ENCODE assay signal across 8 cellular contexts in the genomic region with DNA sequence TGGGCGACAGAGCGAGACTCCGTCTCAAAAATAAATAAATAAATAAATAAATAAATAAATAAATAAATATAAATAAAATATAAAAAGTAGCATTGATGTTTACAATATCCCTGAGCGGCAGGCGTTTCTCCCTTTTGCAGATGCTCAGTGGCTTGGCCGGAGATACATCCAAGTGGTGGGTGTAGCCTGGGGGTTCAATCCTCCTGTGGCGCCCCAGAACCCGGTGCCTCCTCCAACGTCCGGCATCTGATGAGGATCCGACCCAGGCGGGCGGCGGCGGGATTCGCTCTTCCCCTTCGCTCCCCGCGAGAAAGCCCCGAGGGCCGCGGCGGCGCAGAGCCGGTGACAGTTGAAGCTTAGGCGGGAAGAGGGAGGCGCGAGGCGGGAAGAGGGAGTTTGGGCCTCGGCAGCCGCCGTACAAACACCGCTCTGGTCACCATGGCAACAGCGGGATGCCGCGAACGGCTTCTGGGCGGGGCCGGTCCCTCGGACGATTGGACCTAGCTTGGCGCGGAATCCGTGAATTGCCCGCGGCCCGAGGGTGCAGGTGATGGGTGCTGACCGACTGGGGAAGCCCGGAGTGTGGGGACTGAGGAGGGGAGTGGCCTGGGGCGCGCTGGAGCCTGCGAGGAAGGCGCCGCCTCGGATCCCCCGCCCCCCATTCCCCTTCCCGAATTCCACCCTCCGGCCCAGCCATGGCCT. TPM values are rescaled to one million over a fixed set of nuclear protein-coding genes. Genes with fewer than 3 reads are reported as not detected.
DNase-seq lines count a peak whose midpoint lies in the region; ATAC-seq and TF ChIP-seq lines count a peak whose summit lies in the region.

No MANE protein-coding gene starts in this region.

- intact Hi-C loops in activated CD4-positive, alpha-beta T cell treated with anti-CD3 and anti-CD28 coated beads, Interleukin-2, amount 10 ng/mL, durations not matched to agents 24 days and 14 days (cut with micrococcal nuclease): loop anchor here (1.0 to 10.0 kb wide), 3 partner anchors 11 to 238 kb away; partner anchors contain the start of genes INO80E, PAGR1 and PRRT2
- intact Hi-C loops in left lung (cut with DNase I): no loop called here

- no peaks in the 10 kb centered on the region for H3K9me3 ChIP-seq in left lung

- ATAC-seq in GM18511 (IDR thresholded peaks at IDR 0.05; ENCODE audit: unreplicated experiment) (peak; percentile 65), HG03457 (IDR thresholded peaks at IDR 0.05; ENCODE audit: unreplicated experiment) (peak; percentile 43), left lung (peak; percentile 94), HG03159 (IDR thresholded peaks at IDR 0.05; ENCODE audit: unreplicated experiment) (no peak)

- H3K36me3 ChIP-seq in left lung: no peaks in the 10 kb centered on the region

- H3K4me3 ChIP-seq in left lung: peak overlapping the region; percentile 85 to 86

- no peak for TF ChIP-seq CTCF in left lung (IDR thresholded peaks at IDR 0.05)

- H3K27me3 ChIP-seq in left lung: no peaks in the 10 kb centered on the region

- H3K27ac Mint-ChIP-seq in activated CD4-positive, alpha-beta T cell treated with anti-CD3 and anti-CD28 coated beads, Interleukin-2, amount 10 ng/mL, durations not matched to agents 24 days and 14 days: peak overlapping the region; percentile 81

- peaks cover 11 to 30% of the 10 kb centered on the region in 2 donors for H3K4me1 ChIP-seq in left lung

- peak overlapping the region; percentile 87 for H3K4me3 Mint-ChIP-seq in activated CD4-positive, alpha-beta T cell treated with anti-CD3 and anti-CD28 coated beads, Interleukin-2, amount 10 ng/mL, durations not matched to agents 24 days and 14 days

- peak overlapping the region in 1 of 2 donors; percentile 71 for H3K27ac ChIP-seq in left lung

- no peaks in the 10 kb centered on the region for H3K36me3 Mint-ChIP-seq in activated CD4-positive, alpha-beta T cell treated with anti-CD3 and anti-CD28 coated beads, Interleukin-2, amount 10 ng/mL, durations not matched to agents 24 days and 14 days (ENCODE audit: low read depth)

- peaks cover 31% of the 10 kb centered on the region for H3K4me1 Mint-ChIP-seq in activated CD4-positive, alpha-beta T cell treated with anti-CD3 and anti-CD28 coated beads, Interleukin-2, amount 10 ng/mL, durations not matched to agents 24 days and 14 days

- no peaks in the 10 kb centered on the region for H3K9me3 Mint-ChIP-seq in activated CD4-positive, alpha-beta T cell treated with anti-CD3 and anti-CD28 coated beads, Interleukin-2, amount 10 ng/mL, durations not matched to agents 24 days and 14 days

- DNase-seq in NCI-H524 treated with DMSO at 0.1 percent for 48 hours (lab: John Stamatoyannopoulos, UW): peak; percentile 72
- peak; percentile 98 for DNase-seq in activated CD4-positive, alpha-beta T cell treated with anti-CD3 and anti-CD28 coated beads, Interleukin-2, amount 10 ng/mL, durations not matched to agents 24 days and 14 days
- DNase-seq in dedifferentiated amniotic fluid mesenchymal stem cell (ENCODE audit: extremely low spot score): peak; percentile 77
- DNase-seq in left lung: peak; percentile 94 to 98
- DNase-seq in stimulated activated CD4-positive, alpha-beta T cell treated with anti-CD3 and anti-CD28 coated beads, Interleukin-1b, Interleukin-23, amount 100 ng/mL, for 48 hours: peak; percentile 93

- H3K27me3 Mint-ChIP-seq in activated CD4-positive, alpha-beta T cell treated with anti-CD3 and anti-CD28 coated beads, Interleukin-2, amount 10 ng/mL, durations not matched to agents 24 days and 14 days: no peaks in the 10 kb centered on the region

RNA-seq across cellular contexts. Expression of gene ALDOA, which starts 12.7 kb away (rescaled TPM):
- total RNA-seq in activated CD4-positive, alpha-beta T cell treated with anti-CD3 and anti-CD28 coated beads, Interleukin-2, amount 10 ng/mL, durations not matched to agents 24 days and 14 days: 2,074 and 2,109 TPM in 2 replicates
- total RNA-seq in left lung: 1,000 to 10,000 TPM in 1 of 2 donors, 100 to 1,000 TPM in 1; 710 to 1,105 TPM

RNA-seq across cellular contexts. Expression of gene TLCD3B, which starts 21.8 kb away (rescaled TPM):
- total RNA-seq in activated CD4-positive, alpha-beta T cell treated with anti-CD3 and anti-CD28 coated beads, Interleukin-2, amount 10 ng/mL, durations not matched to agents 24 days and 14 days: 1.5 and 1.8 TPM in 2 replicates
- under 1 TPM in 1 of 2 donors, not detected in 1; 0.29 TPM for total RNA-seq in left lung

RNA-seq across cellular contexts. Expression of gene PPP4C, which starts 23.0 kb away (rescaled TPM):
- total RNA-seq in activated CD4-positive, alpha-beta T cell treated with anti-CD3 and anti-CD28 coated beads, Interleukin-2, amount 10 ng/mL, durations not matched to agents 24 days and 14 days: 144 and 145 TPM in 2 replicates
- 10 to 100 TPM; 82.5 to 89.8 TPM for total RNA-seq in left lung

RNA-seq across cellular contexts. Expression of gene C16orf92, which starts 29.8 kb away (rescaled TPM):
- not detected in 2 replicates for total RNA-seq in activated CD4-positive, alpha-beta T cell treated with anti-CD3 and anti-CD28 coated beads, Interleukin-2, amount 10 ng/mL, durations not matched to agents 24 days and 14 days
- total RNA-seq in left lung: not detected

RNA-seq across cellular contexts. Expression of gene TBX6, which starts 38.9 kb away (rescaled TPM):
- 2.1 TPM in 2 replicates for total RNA-seq in activated CD4-positive, alpha-beta T cell treated with anti-CD3 and anti-CD28 coated beads, Interleukin-2, amount 10 ng/mL, durations not matched to agents 24 days and 14 days
- total RNA-seq in left lung: 1 to 10 TPM; 1.6 TPM
